27 cellular contexts compared by ENCODE assay signal in the genomic region with DNA sequence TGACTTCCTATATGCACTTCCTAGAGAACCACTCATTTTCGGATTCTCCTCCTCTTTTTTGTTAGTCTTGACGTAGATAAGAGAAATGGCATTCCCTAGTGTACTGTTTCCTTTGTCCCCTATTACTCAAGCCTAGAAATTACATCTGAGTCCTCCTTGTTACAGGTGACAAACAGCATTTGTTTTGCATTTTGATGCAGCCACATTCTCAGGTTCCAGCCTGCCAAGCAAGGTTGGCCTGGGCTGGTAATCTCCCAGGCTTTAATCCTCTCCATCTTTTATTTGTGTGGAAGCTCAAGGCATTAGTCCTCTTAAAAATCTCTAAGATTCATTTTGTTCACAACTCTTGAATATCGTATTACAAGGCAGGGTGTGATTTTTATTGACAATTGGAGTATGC.
DNase-seq lines count a peak whose midpoint lies in the region; TF ChIP-seq lines count a peak whose summit lies in the region.
"Had no signal": no experiment of that assay in that cellular context is flagged by ENCODE, and none has a peak within 500 bp of the region (broad histone marks: within the 10 kb centered on the region; RNA-seq: fewer than 3 reads in every experiment).

No MANE protein-coding gene starts in this region.

- CTCF ChIA-PET in activated naive CD4-positive, alpha-beta T cell treated with anti-CD3 and anti-CD28 coated beads, Interleukin-2, amount 10 ng/mL, durations not matched to agents 7 days and 5 days (lab: Charles Lee) = no interaction called here

- H3K27me3 Mint-ChIP-seq in endothelial cell (ENCODE audit: unreplicated experiment) = peaks cover 2% of the 10 kb centered on the region
- H3K27me3 Mint-ChIP-seq in activated naive CD4-positive, alpha-beta T cell treated with anti-CD3 and anti-CD28 coated beads, Interleukin-2, amount 10 ng/mL, durations not matched to agents 7 days and 5 days = peaks cover 12% of the 10 kb centered on the region
- H3K27me3 Mint-ChIP-seq: effector memory CD8-positive, alpha-beta T cell had no signal

- peak; percentile 45 for DNase-seq in NCI-H1436 (lab: John Stamatoyannopoulos, UW)
- DNase-seq in NCI-H1436 treated with DMSO at 0.1 percent for 48 hours (lab: John Stamatoyannopoulos, UW) = no peak
- DNase-seq in NCI-H187 (lab: John Stamatoyannopoulos, UW) = peak; percentile 5 to 27
- peak; percentile 84 to 96 for DNase-seq in NCI-H524 (lab: John Stamatoyannopoulos, UW)
- no peak for DNase-seq in endothelial cell (ENCODE audit: low spot score)
- no peak for DNase-seq in activated naive CD4-positive, alpha-beta T cell treated with anti-CD3 and anti-CD28 coated beads, Interleukin-2, amount 10 ng/mL, durations not matched to agents 7 days and 5 days
- no peak for DNase-seq in COR-L47 (lab: John Stamatoyannopoulos, UW)
- no peak for DNase-seq in activated CD4-positive, CD25-positive, alpha-beta regulatory T cell (lab: John Stamatoyannopoulos, UW)
- DNase-seq: 8988T; activated CD4-positive, alpha-beta T cell treated with anti-CD3 and anti-CD28 coated beads, Interleukin-2, amount 50 U/mL, for 48 hours; activated CD4-positive, CD25-positive, alpha-beta regulatory T cell treated with anti-CD3 and anti-CD28 coated beads, Interleukin-2, amount 50 U/mL, for 72 hours; activated naive CD4-positive, alpha-beta T cell; activated T-cell treated with anti-CD3 and anti-CD28 coated beads, Interleukin-2, amount 50 U/mL, for 48 hours; Calu3; caudate nucleus; effector memory CD8-positive, alpha-beta T cell; EL; heart left ventricle; left ventricle myocardium superior; NK-92 treated with Interleukin-12 subunit alpha and Interleukin-12 subunit beta, amount 100 ng/mL, for 24 hours; PC-9; posterior cingulate gyrus; small intestine; stimulated activated naive CD4-positive, alpha-beta T cell; upper lobe of right lung had no signal

- peak overlapping the region; percentile 34 for H3K27ac Mint-ChIP-seq in endothelial cell (ENCODE audit: unreplicated experiment)
- no peak overlapping the region for H3K27ac Mint-ChIP-seq in activated naive CD4-positive, alpha-beta T cell treated with anti-CD3 and anti-CD28 coated beads, Interleukin-2, amount 10 ng/mL, durations not matched to agents 7 days and 5 days
- H3K27ac Mint-ChIP-seq: effector memory CD8-positive, alpha-beta T cell; mesothelial cell of epicardium; T-helper 1 cell treated with Interleukin-12 subunit alpha and Interleukin-12 subunit beta and Interleukin-4 antibody, amounts not matched to agents 30 μg/mL and 1 μg/mL, for 36 hours had no signal

- H3K4me1 Mint-ChIP-seq in endothelial cell (ENCODE audit: unreplicated experiment) = peaks cover 19% of the 10 kb centered on the region
- no peaks in the 10 kb centered on the region for H3K4me1 Mint-ChIP-seq in activated naive CD4-positive, alpha-beta T cell treated with anti-CD3 and anti-CD28 coated beads, Interleukin-2, amount 10 ng/mL, durations not matched to agents 7 days and 5 days

- H3K36me3 Mint-ChIP-seq in endothelial cell (ENCODE audit: low read depth, unreplicated experiment) = no peaks in the 10 kb centered on the region
- no peaks in the 10 kb centered on the region for H3K36me3 Mint-ChIP-seq in activated naive CD4-positive, alpha-beta T cell treated with anti-CD3 and anti-CD28 coated beads, Interleukin-2, amount 10 ng/mL, durations not matched to agents 7 days and 5 days
- H3K36me3 Mint-ChIP-seq: mesothelial cell of epicardium had no signal

- no peaks in the 10 kb centered on the region for H3K9me3 Mint-ChIP-seq in endothelial cell (ENCODE audit: unreplicated experiment)
- H3K9me3 Mint-ChIP-seq in activated naive CD4-positive, alpha-beta T cell treated with anti-CD3 and anti-CD28 coated beads, Interleukin-2, amount 10 ng/mL, durations not matched to agents 7 days and 5 days = no peaks in the 10 kb centered on the region
- H3K9me3 Mint-ChIP-seq: mesothelial cell of epicardium; T-helper 1 cell treated with Interleukin-12 subunit alpha and Interleukin-12 subunit beta and Interleukin-4 antibody, amounts not matched to agents 30 μg/mL and 1 μg/mL, for 36 hours had no signal

- H3K4me3 Mint-ChIP-seq in endothelial cell (ENCODE audit: unreplicated experiment) = no peak overlapping the region
- no peak overlapping the region for H3K4me3 Mint-ChIP-seq in activated naive CD4-positive, alpha-beta T cell treated with anti-CD3 and anti-CD28 coated beads, Interleukin-2, amount 10 ng/mL, durations not matched to agents 7 days and 5 days
- H3K4me3 Mint-ChIP-seq: effector memory CD8-positive, alpha-beta T cell; mesothelial cell of epicardium; T-helper 1 cell treated with Interleukin-12 subunit alpha and Interleukin-12 subunit beta and Interleukin-4 antibody, amounts not matched to agents 30 μg/mL and 1 μg/mL, for 36 hours had no signal

- TF ChIP-seq CTCF in endothelial cell (IDR thresholded peaks at IDR 0.05; ENCODE audit: unreplicated experiment) = no peak

Comparison
In these comparisons a context has a peak if more than half of its experiments do, and no peak if none do; other contexts are left out.
1. DNase-seq: peak in NCI-H1436 (single experiment), NCI-H187 (2 of 2) and NCI-H524 (2 of 2); none in NCI-H1436 treated with DMSO at 0.1 percent for 48 hours (single experiment), endothelial cell (single experiment), activated naive CD4-positive, alpha-beta T cell treated with anti-CD3 and anti-CD28 coated beads, Interleukin-2, amount 10 ng/mL, durations not matched to agents 7 days and 5 days (single experiment), COR-L47 (single experiment) and activated CD4-positive, CD25-positive, alpha-beta regulatory T cell (0 of 4).